ENCODE assay signal across 13 cellular contexts in genomic region chrX:16839224-16839851, GRCh38. TPM values are rescaled to one million over a fixed set of nuclear protein-coding genes. Genes with fewer than 3 reads are reported as not detected.
DNase-seq lines count a peak whose midpoint lies in the region; ATAC-seq, FAIRE-seq and TF ChIP-seq lines count a peak whose summit lies in the region.
"Had no signal": no experiment of that assay in that cellular context is flagged by ENCODE, and none has a peak within 500 bp of the region (broad histone marks: within the 10 kb centered on the region; RNA-seq: fewer than 3 reads in every experiment).

No MANE protein-coding gene starts in this region.

- no peaks in the 10 kb centered on the region for H3K79me2 ChIP-seq in endothelial cell of umbilical vein (ENCODE audit: control insufficient read depth, insufficient read depth, low read length)

- CTCF ChIA-PET in RWPE1 (lab: Yijun Ruan, JAX) (interaction anchor here (0.9 kb wide), 1 partner anchor 1106 kb away, joined by 3 read pairs; no protein-coding TSS in a partner anchor), endothelial cell of umbilical vein (lab: Charles Lee) (interaction anchor here (3.0 kb wide), 1 partner anchor 13 kb away, joined by 7 read pairs; no protein-coding TSS in a partner anchor)

- peaks cover 2 to 5% of the 10 kb centered on the region in 2 experiments for H3K36me3 ChIP-seq in endothelial cell of umbilical vein (ENCODE audit: control insufficient read depth in 2 of 2, extremely low read depth in 1 of 2, insufficient read depth in 2 of 2, low read length in 2 of 2)
- H3K36me3 ChIP-seq in effector memory CD4-positive, alpha-beta T cell (ENCODE audit: control insufficient read depth, insufficient read depth, low read length) = peaks cover 45% of the 10 kb centered on the region

- H3K9me3 ChIP-seq in endothelial cell of umbilical vein (replicated peaks; ENCODE audit: control insufficient read depth, insufficient read depth, low read length) = no peaks in the 10 kb centered on the region
- no peaks in the 10 kb centered on the region for H3K9me3 ChIP-seq in effector memory CD4-positive, alpha-beta T cell (ENCODE audit: control insufficient read depth, low read length)

- FAIRE-seq in endothelial cell of umbilical vein (lab: Jason Lieb, UNC) = no peak

- peaks cover 23% of the 10 kb centered on the region for H3K4me1 ChIP-seq in endothelial cell of umbilical vein (ENCODE audit: control insufficient read depth, extremely low read depth, insufficient read depth, low read length)
- H3K4me1 ChIP-seq in effector memory CD4-positive, alpha-beta T cell (ENCODE audit: control insufficient read depth, insufficient read depth, low read length, poor library complexity, severe bottlenecking) = no peaks in the 10 kb centered on the region

- no peaks in the 10 kb centered on the region for H3K9me1 ChIP-seq in endothelial cell of umbilical vein (replicated peaks; ENCODE audit: control insufficient read depth, extremely low read depth, insufficient read depth, low read length)

- DNase-seq in DMS 273 (lab: John Stamatoyannopoulos, UW; ENCODE audit: unreplicated experiment) (peak; percentile 31), DMS 273 treated with DMSO at 0.1 percent for 48 hours (lab: John Stamatoyannopoulos, UW) (no peak), RWPE1 (ENCODE audit: low spot score) (no peak), endothelial cell of umbilical vein (ENCODE audit: low read depth, low spot score) (no peak), retinal pigment epithelial cell (ENCODE audit: low read depth) (peak; percentile 7), iPS-NIHi11 (ENCODE audit: low spot score) (no peak)
- DNase-seq in effector memory CD4-positive, alpha-beta T cell = no peak
- DNase-seq: immature natural killer cell; NCI-H1048; NCI-H446; stimulated activated naive CD8-positive, alpha-beta T cell treated with anti-CD3 and anti-CD28 coated beads, Interleukin-15, Interleukin-2, amounts not matched to agents 100 U/mL and 50 U/mL, for 24 hours had no signal

- no peak overlapping the region for H3K4me2 ChIP-seq in endothelial cell of umbilical vein (ENCODE audit: insufficient read depth, low read length)

- no peak for TF ChIP-seq POLR2A in endothelial cell of umbilical vein (IDR thresholded peaks at IDR 0.05; ENCODE audit: low read depth, low read length)

- no peaks in the 10 kb centered on the region for H4K20me1 ChIP-seq in endothelial cell of umbilical vein (replicated peaks; ENCODE audit: control insufficient read depth, extremely low read depth, insufficient read depth, low read length)

- intact Hi-C loops in endothelial cell of umbilical vein (cut with micrococcal nuclease) = loop anchor here (2.0 kb wide), 1 partner anchor 31 kb away; the partner anchor contains the start of gene RBBP7

- no peak overlapping the region for H2AFZ ChIP-seq in endothelial cell of umbilical vein (ENCODE audit: low read depth, low read length)

- dilution Hi-C loops in endothelial cell of umbilical vein (cut with MboI; ENCODE audit: extremely low pct_ligation_motif_present, low sequenced_read_pairs) = no loop called here

- no peak overlapping the region for H3K9ac ChIP-seq in endothelial cell of umbilical vein (replicated peaks; ENCODE audit: extremely low read depth, insufficient read depth, low read length)

- no peak for ATAC-seq in HG02571 (IDR thresholded peaks at IDR 0.05; ENCODE audit: unreplicated experiment)
- ATAC-seq: stimulated activated naive CD8-positive, alpha-beta T cell treated with anti-CD3 and anti-CD28 coated beads, Interleukin-15, Interleukin-2, amounts not matched to agents 100 U/mL and 50 U/mL, for 24 hours had no signal

- TF ChIP-seq CTCF in RWPE1 (conservative IDR thresholded peaks at IDR 0.05; ENCODE audit: low read depth) (no peak), endothelial cell of umbilical vein (IDR thresholded peaks at IDR 0.05; ENCODE audit: extremely low read depth in 1 of 2, insufficient read depth in 1 of 2, low read depth in 1 of 2, low read length in 2 of 2) (no peak), retinal pigment epithelial cell (conservative IDR thresholded peaks at IDR 0.05; ENCODE audit: low read depth, low read length) (no peak)

- H3K27ac ChIP-seq in RWPE1 = peak overlapping the region; percentile 87
- H3K27ac ChIP-seq in endothelial cell of umbilical vein (ENCODE audit: insufficient read depth, low read depth, low read length) = peak overlapping the region; percentile 84
- no peak overlapping the region for H3K27ac ChIP-seq in effector memory CD4-positive, alpha-beta T cell (ENCODE audit: insufficient read depth, low read length, poor library complexity, severe bottlenecking)
- H3K27ac ChIP-seq: 22Rv1 had no signal

- H3K4me3 ChIP-seq in endothelial cell of umbilical vein (replicated peaks in 1 of 3; ENCODE audit: insufficient read depth in 1 of 3, low read depth in 1 of 3, low read length in 3 of 3) (no peak overlapping the region), retinal pigment epithelial cell (ENCODE audit: low read length) (no peak overlapping the region)
- no peak overlapping the region for H3K4me3 ChIP-seq in effector memory CD4-positive, alpha-beta T cell (ENCODE audit: insufficient read depth, low read depth, low read length, poor library complexity, severe bottlenecking)

- BruUV-seq in endothelial cell of umbilical vein (replicated peaks; lab: Mats Ljungman, UMichigan) = no TSS peak

- POLR2A ChIA-PET in RWPE1 (lab: Yijun Ruan, JAX; ENCODE audit: low non-redundant PET) (no interaction called here), endothelial cell of umbilical vein (lab: Charles Lee) (no interaction called here)

- H3K27me3 ChIP-seq in endothelial cell of umbilical vein (ENCODE audit: control insufficient read depth in 2 of 2, insufficient read depth in 2 of 2, low read length in 2 of 2) = no peaks in the 10 kb centered on the region
- no peaks in the 10 kb centered on the region for H3K27me3 ChIP-seq in effector memory CD4-positive, alpha-beta T cell (replicated peaks; ENCODE audit: control insufficient read depth, insufficient read depth, low read length, poor library complexity, severe bottlenecking)

TF ChIP-seq in endothelial cell of umbilical vein, 7 proteins besides CTCF, POLR2A, EP300 and RAD21:
- no peak for TF ChIP-seq GATA2 (IDR thresholded peaks at IDR 0.05; ENCODE audit: insufficient read depth, insufficient read length, low read depth, low read length)
- TF ChIP-seq FOS (IDR thresholded peaks at IDR 0.05; ENCODE audit: borderline replicate concordance, insufficient read depth, low read length) = no peak
- TF ChIP-seq, protein P1, sequence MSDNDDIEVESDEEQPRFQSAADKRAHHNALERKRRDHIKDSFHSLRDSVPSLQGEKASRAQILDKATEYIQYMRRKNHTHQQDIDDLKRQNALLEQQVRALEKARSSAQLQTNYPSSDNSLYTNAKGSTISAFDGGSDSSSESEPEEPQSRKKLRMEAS (IDR thresholded peaks at IDR 0.05; ENCODE audit: insufficient read depth, insufficient read length) = no peak
- no peak for TF ChIP-seq JUN (IDR thresholded peaks at IDR 0.05; ENCODE audit: borderline replicate concordance, insufficient read depth, insufficient read length, low read depth)
- no peak for TF ChIP-seq EZH2 (IDR thresholded peaks at IDR 0.05; ENCODE audit: borderline replicate concordance, low read depth, low read length, severe bottlenecking)
- no peak for TF ChIP-seq MYC (IDR thresholded peaks at IDR 0.05; ENCODE audit: low read depth, low read length)
- TF ChIP-seq POLR2AphosphoS5 (IDR thresholded peaks at IDR 0.05; ENCODE audit: insufficient read depth, low read depth, low read length) = no peak

RNA-seq across cellular contexts. Expression of gene RBBP7, which starts 30.8 kb away (rescaled TPM):
- total RNA-seq in endothelial cell of umbilical vein = 129 and 130 TPM in 2 replicates
- polyA plus RNA-seq in endothelial cell of umbilical vein = 69.7 and 81.5 TPM in 2 replicates
- polyA plus RNA-seq in endothelial cell of umbilical vein (2011; cell fraction: cytosol; rRNA removed) = 108 and 113 TPM in 2 replicates
- 156 and 195 TPM in 2 replicates for polyA plus RNA-seq in endothelial cell of umbilical vein (2011; cell fraction: nucleus; rRNA removed)
- 99.8 and 152 TPM in 2 replicates for polyA plus RNA-seq in endothelial cell of umbilical vein (2012)
- polyA minus RNA-seq in endothelial cell of umbilical vein = 87.2 and 87.8 TPM in 2 replicates
- polyA minus RNA-seq in endothelial cell of umbilical vein (2011; cell fraction: cytosol; rRNA and poly(A)+ RNA removed) = 173 TPM
- polyA minus RNA-seq in endothelial cell of umbilical vein (2011; cell fraction: nucleus; rRNA and poly(A)+ RNA removed) = 46.1 and 64.2 TPM in 2 replicates

RNA-seq across cellular contexts. Expression of gene TXLNG, which starts 53.1 kb away (rescaled TPM):
- 7.3 and 7.6 TPM in 2 replicates for total RNA-seq in endothelial cell of umbilical vein
- 4.8 and 6.8 TPM in 2 replicates for polyA plus RNA-seq in endothelial cell of umbilical vein
- 5.8 and 5.9 TPM in 2 replicates for polyA plus RNA-seq in endothelial cell of umbilical vein (2011; cell fraction: cytosol; rRNA removed)
- 9.8 and 13.3 TPM in 2 replicates for polyA plus RNA-seq in endothelial cell of umbilical vein (2011; cell fraction: nucleus; rRNA removed)
- polyA plus RNA-seq in endothelial cell of umbilical vein (2012) = 8.3 and 9.8 TPM in 2 replicates
- polyA minus RNA-seq in endothelial cell of umbilical vein = 5.4 and 6.4 TPM in 2 replicates
- polyA minus RNA-seq in endothelial cell of umbilical vein (2011; cell fraction: cytosol; rRNA and poly(A)+ RNA removed) = 21.2 TPM
- polyA minus RNA-seq in endothelial cell of umbilical vein (2011; cell fraction: nucleus; rRNA and poly(A)+ RNA removed) = 4.0 and 5.8 TPM in 2 replicates

Comparison
In these comparisons a context has a peak if more than half of its experiments do, and no peak if none do; other contexts are left out.
1. DNase-seq: peak in DMS 273 (single experiment) and retinal pigment epithelial cell (single experiment); none in DMS 273 treated with DMSO at 0.1 percent for 48 hours (single experiment), RWPE1 (single experiment), endothelial cell of umbilical vein (single experiment), effector memory CD4-positive, alpha-beta T cell (0 of 3) and iPS-NIHi11 (single experiment).